ENCODE assay signal across 21 cellular contexts in genomic region chr17:37790153-37790552, GRCh38. TPM values are rescaled to one million over a fixed set of nuclear protein-coding genes. Genes with fewer than 3 reads are reported as not detected.
DNase-seq lines count a peak whose midpoint lies in the region; ATAC-seq and TF ChIP-seq lines count a peak whose summit lies in the region.
"Had no signal": no experiment of that assay in that cellular context is flagged by ENCODE, and none has a peak within 500 bp of the region (broad histone marks: within the 10 kb centered on the region; RNA-seq: fewer than 3 reads in every experiment).

No MANE protein-coding gene starts in this region.

- WGBS in thyroid gland, 2 donors, result 76 to 77% methylated on average over 7 of the region's 7 CpGs

- H3K36me3 ChIP-seq in PC-3 (ENCODE audit: low read depth, low read length) (no peaks in the 10 kb centered on the region), thyroid gland (no peaks in the 10 kb centered on the region)
- H3K36me3 ChIP-seq: MG63 had no signal

- no peak overlapping the region for H3K27ac ChIP-seq in PC-3 (ENCODE audit: low read length)
- no peak overlapping the region for H3K27ac ChIP-seq in thyroid gland
- H3K27ac ChIP-seq: RWPE1 had no signal

- H3K27ac Mint-ChIP-seq in nephron, result peak overlapping the region; percentile 86 to 91 (median 90)
- H3K27ac Mint-ChIP-seq: B cell; CD4-positive, alpha-beta T cell had no signal

- peaks cover 28% of the 10 kb centered on the region for H3K27me3 Mint-ChIP-seq in nephron (ENCODE audit: low read depth)

- H3K4me3 ChIP-seq in PC-3 (ENCODE audit: low read length) (no peak overlapping the region), thyroid gland (replicated peaks in 1 of 3) (no peak overlapping the region)
- H3K4me3 ChIP-seq: MG63 had no signal

- H3K79me2 ChIP-seq in PC-3 (ENCODE audit: low read length), result no peaks in the 10 kb centered on the region

- no peak for TF ChIP-seq POLR2A in thyroid gland (IDR thresholded peaks at IDR 0.05)

- H3K9me2 ChIP-seq in PC-3 (replicated peaks; ENCODE audit: low read length), result no peaks in the 10 kb centered on the region

- no TSS peak for BruUV-seq in PC-3 (replicated peaks; lab: Mats Ljungman, UMichigan)

- no peak overlapping the region for H3K4me3 Mint-ChIP-seq in nephron
- H3K4me3 Mint-ChIP-seq: B cell; CD4-positive, alpha-beta T cell had no signal

- CTCF ChIA-PET in PC-3 (lab: Charles Lee), result no interaction called here

- no peak for TF ChIP-seq RAD21 in Ishikawa (IDR thresholded peaks at IDR 0.05; ENCODE audit: low read depth)

- ATAC-seq in PC-3, result no peak

- peaks cover 19% of the 10 kb centered on the region for H3K4me1 Mint-ChIP-seq in nephron

- no peaks in the 10 kb centered on the region for H3K36me3 Mint-ChIP-seq in nephron (ENCODE audit: low read depth)

- POLR2A ChIA-PET in PC-3 (lab: Charles Lee; ENCODE audit: unreplicated experiment), result no interaction called here

- H3K27me3 ChIP-seq in PC-3 (ENCODE audit: low read length) (0 out of 2 replicates have a peak, but pooled peaks cover 7% of the 10 kb centered on the region), thyroid gland (no peaks in the 10 kb centered on the region)
- H3K27me3 ChIP-seq: MG63 had no signal

- TF ChIP-seq CTCF in nephron (IDR thresholded peaks at IDR 0.05; ENCODE audit: unreplicated experiment in 3 of 3), result no peak
- no peak for TF ChIP-seq CTCF in PC-3 (conservative IDR thresholded peaks at IDR 0.05; ENCODE audit: low read depth, low read length)
- TF ChIP-seq CTCF in thyroid gland (IDR thresholded peaks at IDR 0.05), result no peak

- DNase-seq in islet precursor cell (peak; percentile 88), activated T-cell treated with anti-CD3 and anti-CD28 coated beads for 4 hours (no peak), PC-3 (no peak), thyroid gland (no peak), EL (no peak)
- DNase-seq: CD4-positive, alpha-beta T cell; H7; IMR-90; Kasumi-1; MG63; NCI-H1048; NCI-H1436; NCI-H1930; NCI-H226; NCI-H524; NCI-H82; SIG-M5 had no signal

- H3K4me1 ChIP-seq in PC-3 (ENCODE audit: insufficient read depth, low read length), result no peaks in the 10 kb centered on the region
- H3K4me1 ChIP-seq in thyroid gland, result no peaks in the 10 kb centered on the region

- intact Hi-C loops in PC-3 (cut with micrococcal nuclease), result no loop called here
- intact Hi-C loops in thyroid gland (cut with DNase I), result no loop called here

- H3K9ac ChIP-seq in PC-3 (ENCODE audit: low read length), result no peak overlapping the region

- no peak overlapping the region for H3K4me2 ChIP-seq in PC-3 (ENCODE audit: low read length)

- H4K20me1 ChIP-seq in PC-3 (ENCODE audit: low read length), result no peaks in the 10 kb centered on the region

- H2AFZ ChIP-seq in PC-3 (ENCODE audit: low read length), result no peak overlapping the region

- no peaks in the 10 kb centered on the region for H3F3A ChIP-seq in PC-3 (ENCODE audit: low read length, unreplicated experiment)

- H3K9me3 ChIP-seq in PC-3 (ENCODE audit: low read length) (no peaks in the 10 kb centered on the region), thyroid gland (no peaks in the 10 kb centered on the region)
- H3K9me3 ChIP-seq: MG63 had no signal

- H3K9me3 Mint-ChIP-seq in nephron, result no peaks in the 10 kb centered on the region
- H3K9me3 Mint-ChIP-seq: CD4-positive, alpha-beta T cell had no signal

- TF ChIP-seq EP300 in Ishikawa (IDR thresholded peaks at IDR 0.05; ENCODE audit: borderline replicate concordance), result no peak

TF ChIP-seq in Ishikawa, 13 proteins besides CTCF, POLR2A, EP300 and RAD21:
- TF ChIP-seq TEAD4 (IDR thresholded peaks at IDR 0.05), result peak; percentile 30; the same call in 1 of the 2 replicates
- TF ChIP-seq YY1 (IDR thresholded peaks at IDR 0.05; ENCODE audit: low read depth), result no peak

RNA-seq across cellular contexts. Expression of gene HNF1B, which starts 45.3 kb away (rescaled TPM):
- 1.3 and 2.0 TPM in 2 replicates for total RNA-seq in PC-3 (2014; rRNA removed)
- total RNA-seq in thyroid gland, result not detected
- total RNA-seq: CD4-positive, alpha-beta T cell; IMR-90 had no signal
